ENCODE assay signal across 33 cellular contexts in the genomic region with DNA sequence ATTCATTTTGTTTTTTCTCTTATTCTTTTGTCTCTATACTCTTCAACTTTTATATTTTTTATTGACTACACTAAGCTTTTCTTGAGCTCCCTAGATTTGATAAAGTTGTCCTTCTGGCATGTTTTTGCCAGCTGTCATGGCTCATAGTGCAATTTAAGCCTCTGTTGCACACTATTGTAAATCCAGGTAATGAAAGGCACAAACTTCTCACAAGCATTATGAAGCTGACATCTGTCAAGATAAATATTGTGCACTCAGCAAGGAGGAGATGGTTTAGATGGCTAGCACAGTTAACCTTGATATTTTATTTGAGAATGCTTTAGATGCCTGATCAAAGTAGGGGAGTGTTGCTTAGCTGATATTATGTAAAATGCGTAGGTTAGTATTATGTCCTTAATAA.
"Had no signal": no experiment of that assay in that cellular context is flagged by ENCODE, and none has a peak within 500 bp of the region (broad histone marks: within the 10 kb centered on the region; RNA-seq: fewer than 3 reads in every experiment).

No MANE protein-coding gene starts in this region.

- H3K4me3 ChIP-seq: adrenal gland, body of pancreas, cardiac muscle cell, coronary artery, gastrocnemius medialis, psoas muscle, sigmoid colon, thoracic aorta, uterus had no signal

- H3K4me1 ChIP-seq: adrenal gland, gastrocnemius medialis, parathyroid adenoma, psoas muscle, sigmoid colon, uterus had no signal

- H3K79me2 ChIP-seq: parathyroid adenoma had no signal

- H3K27ac Mint-ChIP-seq: activated naive CD4-positive, alpha-beta T cell treated with anti-CD3 and anti-CD28 coated beads for 36 hours; activated naive CD8-positive, alpha-beta T cell treated with anti-CD3 and anti-CD28 coated beads for 36 hours; activated T-helper 1 cell treated with anti-CD3 and anti-CD28 coated beads, Interleukin-12 subunit alpha, Interleukin-12 subunit beta, Interleukin-2, Interleukin-4 antibody, amounts not matched to agents 30 ng/mL and 10 ng/mL and 1 ng/mL, durations not matched to agents 14 hours and 24 hours and 36 hours; effector memory CD8-positive, alpha-beta T cell; naive thymus-derived CD4-positive, alpha-beta T cell; stimulated activated effector memory CD8-positive, alpha-beta T cell treated with anti-CD3 and anti-CD28 coated beads, Interleukin-12 subunit alpha, Interleukin-12 subunit beta, amount 100 ng/mL, for 72 hours; stimulated activated naive CD8-positive, alpha-beta T cell treated with anti-CD3 and anti-CD28 coated beads, Interleukin-15, Interleukin-2, amounts not matched to agents 100 ng/mL and 50 ng/mL, for 24 hours; type B pancreatic cell had no signal

- H3K9me3 Mint-ChIP-seq: activated naive CD4-positive, alpha-beta T cell treated with anti-CD3 and anti-CD28 coated beads for 36 hours; neural crest cell; type B pancreatic cell had no signal

- H3K4me1 Mint-ChIP-seq: activated naive CD8-positive, alpha-beta T cell treated with anti-CD3 and anti-CD28 coated beads for 36 hours; naive thymus-derived CD4-positive, alpha-beta T cell; neural crest cell; stimulated activated effector memory CD8-positive, alpha-beta T cell treated with anti-CD3 and anti-CD28 coated beads, Interleukin-12 subunit alpha, Interleukin-12 subunit beta, amount 100 ng/mL, for 72 hours had no signal

- H3K9me3 ChIP-seq: body of pancreas, gastrocnemius medialis, psoas muscle, sigmoid colon, thoracic aorta, uterus had no signal

- H3K4me3 Mint-ChIP-seq: activated naive CD4-positive, alpha-beta T cell treated with anti-CD3 and anti-CD28 coated beads for 36 hours; activated naive CD8-positive, alpha-beta T cell treated with anti-CD3 and anti-CD28 coated beads for 36 hours; activated T-helper 1 cell treated with anti-CD3 and anti-CD28 coated beads, Interleukin-12 subunit alpha, Interleukin-12 subunit beta, Interleukin-2, Interleukin-4 antibody, amounts not matched to agents 30 ng/mL and 10 ng/mL and 1 ng/mL, durations not matched to agents 14 hours and 24 hours and 36 hours; effector memory CD8-positive, alpha-beta T cell; naive thymus-derived CD4-positive, alpha-beta T cell; neural crest cell; stimulated activated effector memory CD8-positive, alpha-beta T cell treated with anti-CD3 and anti-CD28 coated beads, Interleukin-12 subunit alpha, Interleukin-12 subunit beta, amount 100 ng/mL, for 72 hours; stimulated activated naive CD8-positive, alpha-beta T cell treated with anti-CD3 and anti-CD28 coated beads, Interleukin-15, Interleukin-2, amounts not matched to agents 100 ng/mL and 50 ng/mL, for 24 hours; type B pancreatic cell had no signal

- H3K27me3 ChIP-seq: adrenal gland, body of pancreas, cardiac muscle cell, gastrocnemius medialis, sigmoid colon, uterus had no signal

- DNase-seq: activated CD4-positive, alpha-beta T cell treated with anti-CD3 and anti-CD28 coated beads for 48 hours; activated CD4-positive, alpha-beta T cell treated with anti-CD3 and anti-CD28 coated beads, Interleukin-2, amount 50 U/mL, for 48 hours; activated CD8-positive, alpha-beta memory T cell treated with anti-CD3 and anti-CD28 coated beads for 24 hours; activated effector memory CD4-positive, alpha-beta T cell treated with anti-CD3 and anti-CD28 coated beads, Interleukin-2, amount 50 U/mL, for 16 hours; activated naive CD4-positive, alpha-beta T cell treated with anti-CD3 and anti-CD28 coated beads for 36 hours; activated naive CD8-positive, alpha-beta T cell treated with anti-CD3 and anti-CD28 coated beads for 36 hours; activated T-cell treated with anti-CD3 and anti-CD28 coated beads, Interleukin-2, amount 50 U/mL, for 1 hour; adrenal gland; aorta; body of pancreas; cerebellar nuclear complex; effector memory CD8-positive, alpha-beta T cell; erythroblast; gastrocnemius medialis; glutamatergic neuron; left ventricle myocardium superior; naive thymus-derived CD4-positive, alpha-beta T cell; occipital lobe; psoas muscle; sigmoid colon; stimulated activated CD4-positive, alpha-beta T cell treated with anti-CD3 and anti-CD28 coated beads, Interleukin-4, amount 100 ng/mL, for 24 hours; T1000; uterus; WERI-Rb-1 had no signal

- H3K27me3 Mint-ChIP-seq: activated naive CD8-positive, alpha-beta T cell treated with anti-CD3 and anti-CD28 coated beads for 36 hours; effector memory CD8-positive, alpha-beta T cell; naive thymus-derived CD4-positive, alpha-beta T cell; stimulated activated naive CD8-positive, alpha-beta T cell treated with anti-CD3 and anti-CD28 coated beads, Interleukin-15, Interleukin-2, amounts not matched to agents 100 ng/mL and 50 ng/mL, for 24 hours; type B pancreatic cell had no signal

- H3K27ac ChIP-seq: adrenal gland, body of pancreas, cardiac muscle cell, coronary artery, gastrocnemius medialis, parathyroid adenoma, psoas muscle, sigmoid colon, thoracic aorta, uterus, WERI-Rb-1 had no signal

- H2AFZ ChIP-seq: parathyroid adenoma had no signal

- H3K36me3 Mint-ChIP-seq: activated naive CD8-positive, alpha-beta T cell treated with anti-CD3 and anti-CD28 coated beads for 36 hours; naive thymus-derived CD4-positive, alpha-beta T cell; stimulated activated effector memory CD8-positive, alpha-beta T cell treated with anti-CD3 and anti-CD28 coated beads, Interleukin-12 subunit alpha, Interleukin-12 subunit beta, amount 100 ng/mL, for 72 hours; type B pancreatic cell had no signal

- H3K9ac ChIP-seq: parathyroid adenoma had no signal

- H3K36me3 ChIP-seq: adrenal gland, cardiac muscle cell, gastrocnemius medialis, sigmoid colon, thoracic aorta, uterus, WERI-Rb-1 had no signal
